In genomic region chr6:371851-372250, GRCh38 we compare ENCODE assay signal across 2 cellular contexts. TPM values are rescaled to one million over a fixed set of nuclear protein-coding genes. Genes with fewer than 3 reads are reported as not detected.
"Had no signal": no experiment of that assay in that cellular context is flagged by ENCODE, and none has a peak within 500 bp of the region (broad histone marks: within the 10 kb centered on the region; RNA-seq: fewer than 3 reads in every experiment).

No MANE protein-coding gene starts in this region.

RNA-seq across cellular contexts. Expression of gene IRF4, which starts 19.7 kb away (rescaled TPM):
- total RNA-seq: PC-9 had no signal
- polyA plus RNA-seq: SK-N-SH had no signal
